In the genomic region with DNA sequence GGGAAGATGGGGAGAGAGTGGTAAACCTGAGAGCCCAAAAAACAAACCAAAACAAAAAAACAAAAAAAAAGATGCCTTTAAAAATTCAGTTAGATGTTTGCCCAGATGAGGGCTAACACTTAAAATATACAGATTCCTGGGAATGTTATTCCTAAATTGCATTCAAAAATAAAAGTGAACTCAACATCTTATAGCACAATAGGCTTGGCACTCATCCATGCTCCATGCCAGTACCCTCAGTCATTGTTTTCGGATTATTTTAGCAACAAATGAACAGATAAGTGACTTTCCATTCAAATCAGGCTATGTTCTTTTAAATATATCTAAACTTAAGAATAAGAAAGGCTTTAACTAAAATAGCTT, we compare ENCODE assay signal across 9 cellular contexts. TPM values are rescaled to one million over a fixed set of nuclear protein-coding genes. Genes with fewer than 3 reads are reported as not detected.
A peak's percentile ranks its signal among the peaks of the same experiment; 100 is the strongest.
DNase-seq lines count a peak whose midpoint lies in the region; ATAC-seq, FAIRE-seq and TF ChIP-seq lines count a peak whose summit lies in the region.
"Had no signal": no experiment of that assay in that cellular context is flagged by ENCODE, and none has a peak within 500 bp of the region (broad histone marks: within the 10 kb centered on the region; RNA-seq: fewer than 3 reads in every experiment).

No MANE protein-coding gene starts in this region.

- FAIRE-seq in pancreas (lab: Jason Lieb, UNC) = no peak

- H3F3A ChIP-seq in OCI-LY1 (ENCODE audit: insufficient read depth, low read length) = no peaks in the 10 kb centered on the region

- H3K4me2 ChIP-seq in DND-41 (ENCODE audit: insufficient read depth, low read length) = peak overlapping the region; percentile 22; the same call in 1 of the 2 replicates
- peak overlapping the region; percentile 82 for H3K4me2 ChIP-seq in OCI-LY1 (ENCODE audit: low read length)

- WGBS in pancreas, 2 donors = 23 to 41% methylated on average over 1 of the region's 1 CpG

- intact Hi-C loops in pancreas (cut with DNase I) = loop anchor here in 2 of 3 donors (10.0 kb wide), 2 partner anchors 62 to 222 kb away; no protein-coding TSS in a partner anchor

- H4K20me1 ChIP-seq in DND-41 (ENCODE audit: insufficient read depth, low read length) = peaks cover 63% of the 10 kb centered on the region
- H4K20me1 ChIP-seq in OCI-LY1 (ENCODE audit: insufficient read depth, low read length) = no peaks in the 10 kb centered on the region

- peaks cover 47% of the 10 kb centered on the region for H3K36me3 Mint-ChIP-seq in effector memory CD8-positive, alpha-beta T cell (ENCODE audit: insufficient read depth)

- no peak for TF ChIP-seq CTCF in DND-41 (IDR thresholded peaks at IDR 0.05; ENCODE audit: borderline replicate concordance, extremely low read depth, low read length, poor library complexity, severe bottlenecking)
- no peak for TF ChIP-seq CTCF in OCI-LY1 (IDR thresholded peaks at IDR 0.05; ENCODE audit: low read length)
- TF ChIP-seq CTCF in pancreas (IDR thresholded peaks at IDR 0.05) = no peak

- H3K9ac ChIP-seq in DND-41 (ENCODE audit: low read depth, low read length) (no peak overlapping the region), OCI-LY1 (ENCODE audit: low read length) (peak overlapping the region; percentile 18; the same call in 1 of the 2 replicates)

- peaks cover 54 to 69% of the 10 kb centered on the region in 2 donors for H3K4me1 Mint-ChIP-seq in effector memory CD8-positive, alpha-beta T cell (ENCODE audit: low read depth in 2 of 2)

- DNase-seq in DND-41 = no peak
- no peak for DNase-seq in effector memory CD8-positive, alpha-beta T cell
- no peak for DNase-seq in pancreas
- no peak for DNase-seq in stimulated activated CD4-positive, alpha-beta T cell treated with anti-CD3 and anti-CD28 coated beads, Interleukin-4, amount 100 ng/mL, for 4 hours
- no peak for DNase-seq in hepatic stellate cell (ENCODE audit: low spot score)
- DNase-seq: cortex of kidney had no signal

- no peaks in the 10 kb centered on the region for H3K9me3 Mint-ChIP-seq in effector memory CD8-positive, alpha-beta T cell

- H3K27me3 ChIP-seq in DND-41 (ENCODE audit: insufficient read depth, low read length, poor library complexity) = no peaks in the 10 kb centered on the region
- H3K27me3 ChIP-seq in OCI-LY1 (ENCODE audit: insufficient read depth, low read length) = no peaks in the 10 kb centered on the region
- no peaks in the 10 kb centered on the region for H3K27me3 ChIP-seq in pancreas

- H2AFZ ChIP-seq in DND-41 (ENCODE audit: low read depth, low read length) = no peak overlapping the region
- H2AFZ ChIP-seq in OCI-LY1 (ENCODE audit: low read length) = no peak overlapping the region

- H3K27ac ChIP-seq in DND-41 (ENCODE audit: low read length) (no peak overlapping the region), OCI-LY1 (ENCODE audit: low read depth, low read length, poor library complexity, severe bottlenecking) (no peak overlapping the region), pancreas (peak overlapping the region; percentile 45 to 96 (median 78))

- H3K4me3 ChIP-seq in DND-41 (ENCODE audit: low read depth in 1 of 2, low read length in 2 of 2) (no peak overlapping the region), OCI-LY1 (ENCODE audit: low read depth, low read length, poor library complexity, severe bottlenecking) (no peak overlapping the region), pancreas (peak overlapping the region in 3 of 4 donors; percentile 4 to 92 (median 90))

- no peaks in the 10 kb centered on the region for H3K9me2 ChIP-seq in OCI-LY1 (ENCODE audit: low read depth, low read length)

- H3K4me3 Mint-ChIP-seq in effector memory CD8-positive, alpha-beta T cell = peak overlapping the region; percentile 94 to 95

- TF ChIP-seq POLR2A in GM18505 (IDR thresholded peaks at IDR 0.05; ENCODE audit: borderline replicate concordance, extremely low read depth, insufficient read depth, insufficient read length) = no peak

- H3K79me2 ChIP-seq in DND-41 (ENCODE audit: insufficient read depth, low read length) (peaks cover 79% of the 10 kb centered on the region), OCI-LY1 (ENCODE audit: insufficient read depth, low read length) (peaks cover 49% of the 10 kb centered on the region)

- peaks cover 3% of the 10 kb centered on the region; the same call in 1 of the 2 replicates for H3K36me3 ChIP-seq in DND-41 (ENCODE audit: insufficient read depth, low read length)
- no peaks in the 10 kb centered on the region for H3K36me3 ChIP-seq in OCI-LY1 (ENCODE audit: insufficient read depth, low read length)
- H3K36me3 ChIP-seq in pancreas = no peaks in the 10 kb centered on the region

- H3K4me1 ChIP-seq in DND-41 (ENCODE audit: insufficient read depth, low read length) = peaks cover 36% of the 10 kb centered on the region
- peaks cover 50% of the 10 kb centered on the region for H3K4me1 ChIP-seq in OCI-LY1 (ENCODE audit: insufficient read depth, low read length, severe bottlenecking)
- peaks cover 28 to 64% (median 56%) of the 10 kb centered on the region in 3 donors for H3K4me1 ChIP-seq in pancreas

- H3K27me3 Mint-ChIP-seq in effector memory CD8-positive, alpha-beta T cell = no peaks in the 10 kb centered on the region

- ATAC-seq in DND-41 (ENCODE audit: insufficient read depth, low read depth) (no peak), pancreas (no peak), GM19455 (IDR thresholded peaks at IDR 0.05; ENCODE audit: unreplicated experiment) (no peak), GM18505 (IDR thresholded peaks at IDR 0.05; ENCODE audit: unreplicated experiment) (no peak)
- ATAC-seq in effector memory CD8-positive, alpha-beta T cell (replicated peaks) = no peak

- no peaks in the 10 kb centered on the region for H3K9me3 ChIP-seq in DND-41 (ENCODE audit: insufficient read depth, low read length, severe bottlenecking)
- H3K9me3 ChIP-seq in OCI-LY1 (ENCODE audit: low read length) = no peaks in the 10 kb centered on the region
- no peaks in the 10 kb centered on the region for H3K9me3 ChIP-seq in pancreas

- H3K27ac Mint-ChIP-seq in effector memory CD8-positive, alpha-beta T cell = peak overlapping the region; percentile 95 to 98

RNA-seq across cellular contexts. Expression of gene ATP1A1, which starts 3.7 kb away (rescaled TPM):
- 100 to 1,000 TPM; 338 to 735 (median 584) TPM for total RNA-seq in pancreas
- 100 to 1,000 TPM; 226 to 459 TPM for polyA plus RNA-seq in pancreas

Comparison
In these comparisons a context has a peak if more than half of its experiments do, and no peak if none do; other contexts are left out.
1. H3K27ac ChIP-seq: peak in pancreas (4 of 4); none in DND-41 (single experiment) and OCI-LY1 (single experiment).
2. H3K4me3 ChIP-seq: peak in pancreas (3 of 4); none in DND-41 (0 of 2) and OCI-LY1 (single experiment).